In genomic region chr15:51094606-51095569, GRCh38 we compare ENCODE assay signal across 8 cellular contexts. TPM values are rescaled to one million over a fixed set of nuclear protein-coding genes. Genes with fewer than 3 reads are reported as not detected.
DNase-seq lines count a peak whose midpoint lies in the region; ATAC-seq and TF ChIP-seq lines count a peak whose summit lies in the region.

Gene TNFAIP8L3, minus strand, starts transcription at chr15:51094906. Its CDS starts 311 bp downstream, at chr15:51094595.

- 2% methylated on average over 37 of the region's 98 CpGs for WGBS in right lobe of liver (ENCODE audit: insufficient coverage, low coverage, low lambda C conversion rate, missing lambda C conversion rate)

- POLR2A ChIA-PET in Caco-2 (lab: Charles Lee), result no interaction called here

- no peaks in the 10 kb centered on the region for H3K9me2 ChIP-seq in MM.1S (replicated peaks; ENCODE audit: insufficient read depth, low read length)

- no peaks in the 10 kb centered on the region for H3K36me3 Mint-ChIP-seq in Caco-2 (ENCODE audit: insufficient read depth, unreplicated experiment)
- H3K36me3 Mint-ChIP-seq in central memory CD8-positive, alpha-beta T cell (ENCODE audit: insufficient read depth), result no peaks in the 10 kb centered on the region

- TF ChIP-seq POLR2A in right lobe of liver (IDR thresholded peaks at IDR 0.05), result no peak

- CTCF ChIA-PET in Caco-2 (lab: Charles Lee), result no interaction called here

- BruUV-seq in Caco-2 (replicated peaks; lab: Mats Ljungman, UMichigan), result no TSS peak

- peak within 1 kb of the TSS; percentile 32; the same call in 1 of the 2 replicates for H2AFZ ChIP-seq in MM.1S (ENCODE audit: low read length)

- peak within 1 kb of the TSS; percentile 74 for H3K4me3 Mint-ChIP-seq in Caco-2 (ENCODE audit: unreplicated experiment)
- peak within 1 kb of the TSS; percentile 11 for H3K4me3 Mint-ChIP-seq in central memory CD8-positive, alpha-beta T cell

- H3K4me3 ChIP-seq in Caco-2 (ENCODE audit: low read depth, low read length), result peak within 1 kb of the TSS; percentile 53
- peak within 1 kb of the TSS; percentile 50 for H3K4me3 ChIP-seq in MM.1S (ENCODE audit: low read length)
- peak within 1 kb of the TSS; percentile 49 to 59 (median 58) for H3K4me3 ChIP-seq in right lobe of liver
- H3K4me3 ChIP-seq in tibial artery, result peak within 1 kb of the TSS; percentile 88 to 92

- intact Hi-C loops in Caco-2 (cut with micrococcal nuclease; ENCODE audit: unreplicated experiment), result no loop called here
- intact Hi-C loops in right lobe of liver (cut with DNase I), result no loop called here
- intact Hi-C loops in tibial artery (cut with DNase I; ENCODE audit: low total_unique reads), result loop anchor here (2.0 kb wide), 1 partner anchor 20 kb away; no protein-coding TSS in a partner anchor

- H3F3A ChIP-seq in MM.1S (ENCODE audit: insufficient read depth, low read length), result no peaks in the 10 kb centered on the region

- H3K27me3 ChIP-seq in Caco-2 (replicated peaks; ENCODE audit: control insufficient read depth, insufficient read depth, low read length), result no peaks in the 10 kb centered on the region
- no peaks in the 10 kb centered on the region; the same call in 1 of the 2 replicates for H3K27me3 ChIP-seq in MM.1S (replicated peaks; ENCODE audit: insufficient read depth, low read length)
- no peaks in the 10 kb centered on the region for H3K27me3 ChIP-seq in right lobe of liver
- H3K27me3 ChIP-seq in tibial artery, result no peaks in the 10 kb centered on the region

- in situ Hi-C loops in ACHN (cut with HindIII; ENCODE audit: low pct_ligation_motif_present, low pct_unique_long_range_greater_than_20kb, low sequenced_read_pairs), result no loop called here

- H3K4me1 ChIP-seq in Caco-2 (no peaks in the 10 kb centered on the region), MM.1S (ENCODE audit: low read length) (no peaks in the 10 kb centered on the region), right lobe of liver (peaks cover 0 to 13% (median 2%) of the 10 kb centered on the region in 4 donors), tibial artery (peaks cover 0 to 66% (median 21%) of the 10 kb centered on the region in 4 donors)

- H3K27ac ChIP-seq in MM.1S (ENCODE audit: low read length) (no peak within 1 kb of the TSS), right lobe of liver (no peak within 1 kb of the TSS), tibial artery (peak within 1 kb of the TSS; percentile 91 to 95)

- H3K27me3 Mint-ChIP-seq in Caco-2 (ENCODE audit: insufficient read depth, unreplicated experiment), result no peaks in the 10 kb centered on the region
- peaks cover 94% of the 10 kb centered on the region for H3K27me3 Mint-ChIP-seq in central memory CD8-positive, alpha-beta T cell

- H3K4me2 ChIP-seq in MM.1S (ENCODE audit: low read depth, low read length), result peak within 1 kb of the TSS; percentile 85

- H3K9me3 ChIP-seq in Caco-2 (no peaks in the 10 kb centered on the region), MM.1S (replicated peaks; ENCODE audit: insufficient read depth, low read length) (no peaks in the 10 kb centered on the region), right lobe of liver (no peaks in the 10 kb centered on the region), tibial artery (no peaks in the 10 kb centered on the region)

- TF ChIP-seq CTCF in Caco-2 (IDR thresholded peaks at IDR 0.05; ENCODE audit: insufficient read depth in 1 of 2, low read depth in 1 of 2, low read length in 1 of 2, severe bottlenecking in 1 of 2, unreplicated experiment in 1 of 2), result no peak
- no peak for TF ChIP-seq CTCF in MM.1S (IDR thresholded peaks at IDR 0.05; ENCODE audit: low read length)
- no peak for TF ChIP-seq CTCF in right lobe of liver (IDR thresholded peaks at IDR 0.05)
- TF ChIP-seq CTCF in tibial artery (IDR thresholded peaks at IDR 0.05), result no peak

- no peak for ATAC-seq in central memory CD8-positive, alpha-beta T cell (replicated peaks; ENCODE audit: extremely low read depth, poor library complexity, severe bottlenecking)
- ATAC-seq in right lobe of liver, result peak; percentile 49 to 70 (median 66)

- H3K36me3 ChIP-seq in Caco-2 (ENCODE audit: control insufficient read depth, insufficient read depth, low read length) (no peaks in the 10 kb centered on the region), MM.1S (replicated peaks; ENCODE audit: insufficient read depth, low read length) (no peaks in the 10 kb centered on the region), right lobe of liver (no peaks in the 10 kb centered on the region), tibial artery (no peaks in the 10 kb centered on the region)

- no peaks in the 10 kb centered on the region for H3K9me3 Mint-ChIP-seq in Caco-2 (ENCODE audit: unreplicated experiment)
- no peaks in the 10 kb centered on the region for H3K9me3 Mint-ChIP-seq in central memory CD8-positive, alpha-beta T cell

- H3K4me1 Mint-ChIP-seq in Caco-2 (ENCODE audit: low read depth, unreplicated experiment), result no peaks in the 10 kb centered on the region
- no peaks in the 10 kb centered on the region for H3K4me1 Mint-ChIP-seq in central memory CD8-positive, alpha-beta T cell

- H3K27ac Mint-ChIP-seq in Caco-2 (ENCODE audit: unreplicated experiment), result peak within 1 kb of the TSS; percentile 40
- H3K27ac Mint-ChIP-seq in central memory CD8-positive, alpha-beta T cell (ENCODE audit: low read depth), result no peak within 1 kb of the TSS

- no peaks in the 10 kb centered on the region for H4K20me1 ChIP-seq in MM.1S (ENCODE audit: insufficient read depth, low read length)

- H3K9ac ChIP-seq in MM.1S (ENCODE audit: low read length), result no peak within 1 kb of the TSS

- DNase-seq in Caco-2, result peak in 1 of 2 experiments; percentile 54
- DNase-seq in MM.1S, result no peak
- DNase-seq in central memory CD8-positive, alpha-beta T cell (ENCODE audit: low spot score in 2 of 2), result no peak
- DNase-seq in right lobe of liver, result peak in 1 of 3 donors; percentile 39
- peak; percentile 43 to 75 for DNase-seq in tibial artery
- DNase-seq in ACHN, result no peak
- no peak for DNase-seq in mucosa of gallbladder (ENCODE audit: low spot score)
- no peak for DNase-seq in dedifferentiated amniotic fluid mesenchymal stem cell (ENCODE audit: extremely low spot score)

- no peaks in the 10 kb centered on the region for H3K79me2 ChIP-seq in MM.1S (ENCODE audit: low read length)

RNA-seq across cellular contexts. Expression of gene TNFAIP8L3, which starts in this region (rescaled TPM):
- total RNA-seq in Caco-2 (2022) (0.30 TPM in 1 of 2 replicates, not detected in the other), right lobe of liver (1 to 10 TPM in 3 of 6 experiments, under 1 TPM in 3; 0.49 to 2.0 (median 0.95) TPM), mucosa of gallbladder (4.2 TPM)

Comparison
In these comparisons a context has a peak if more than half of its experiments do, and no peak if none do; other contexts are left out.
1. DNase-seq: peak in tibial artery (2 of 2); none in MM.1S (single experiment), central memory CD8-positive, alpha-beta T cell (0 of 2), ACHN (single experiment), mucosa of gallbladder (single experiment) and dedifferentiated amniotic fluid mesenchymal stem cell (single experiment).
2. H3K27ac ChIP-seq: peak in tibial artery (2 of 2); none in MM.1S (single experiment) and right lobe of liver (0 of 3).
3. Peak in every context shown above with its lines, with median percentiles within 50 percentile points of each other: H3K4me3 ChIP-seq.